Comparison of ENCODE assay signal across 8 cellular contexts in the genomic region with DNA sequence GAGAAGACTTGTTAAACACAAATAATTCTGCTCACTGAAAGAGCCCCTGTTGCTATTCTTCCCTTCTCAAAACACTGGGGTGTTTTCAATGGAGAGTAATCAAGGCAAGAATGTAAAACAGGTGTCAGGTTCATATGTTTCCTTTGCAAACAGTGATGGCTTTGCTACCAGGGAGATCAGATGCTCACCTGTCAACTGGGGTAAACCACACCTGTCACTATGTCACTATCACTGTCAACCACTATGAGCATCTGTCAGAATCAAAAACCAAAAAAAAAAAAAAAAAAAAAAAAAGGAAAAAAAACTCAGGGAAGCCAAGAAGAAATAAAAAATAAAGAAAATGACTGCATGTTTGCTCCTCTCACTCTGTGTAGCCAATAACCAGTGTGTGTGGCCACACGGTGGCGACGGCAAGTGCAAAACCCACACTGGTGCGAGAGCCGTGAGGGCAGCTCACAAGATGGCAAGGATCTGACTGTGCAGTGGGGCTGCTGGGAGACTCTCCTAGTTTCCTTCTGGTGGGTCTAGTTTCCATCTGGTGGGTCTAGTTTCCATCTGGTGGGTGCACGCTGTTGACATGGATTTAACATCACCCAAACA. TPM values are rescaled to one million over a fixed set of nuclear protein-coding genes. Genes with fewer than 3 reads are reported as not detected.
DNase-seq lines count a peak whose midpoint lies in the region; ATAC-seq and TF ChIP-seq lines count a peak whose summit lies in the region.

No MANE protein-coding gene starts in this region.

- H3K36me3 ChIP-seq in gastroesophageal sphincter, result peaks cover 0 to 75% of the 10 kb centered on the region in 2 donors
- H3K36me3 ChIP-seq in smooth muscle cell (ENCODE audit: low read depth), result peaks cover 8% of the 10 kb centered on the region

- H3K4me1 ChIP-seq in gastroesophageal sphincter, result peaks cover 12 to 99% (median 20%) of the 10 kb centered on the region in 3 donors
- no peaks in the 10 kb centered on the region for H3K4me1 ChIP-seq in smooth muscle cell (ENCODE audit: low read depth)

- peak; percentile 83 for DNase-seq in G401 (ENCODE audit: low spot score)
- DNase-seq in HL-60 (ENCODE audit: low read depth in 1 of 2, low spot score in 1 of 2), result no peak
- peak; percentile 62 for DNase-seq in activated CD4-positive, alpha-beta memory T cell treated with anti-CD3 and anti-CD28 coated beads for 36 hours
- DNase-seq in smooth muscle cell (lab: John Stamatoyannopoulos, UW; ENCODE audit: unreplicated experiment), result no peak
- no peak for DNase-seq in HuH-7 (ENCODE audit: low spot score)
- DNase-seq in omental fat pad (ENCODE audit: low spot score), result no peak
- no peak for DNase-seq in DMS153 treated with DMSO at 0.1 percent for 48 hours (lab: John Stamatoyannopoulos, UW; ENCODE audit: unreplicated experiment)

- 17 to 31% methylated on average over 4 to 5 of the region's 6 CpGs for WGBS in gastroesophageal sphincter (ENCODE audit: low coverage in 1 of 2), 2 donors
- 88% methylated on average over 6 of the region's 6 CpGs for WGBS in smooth muscle cell (ENCODE audit: low lambda C conversion rate)

- H2AFZ ChIP-seq in smooth muscle cell (ENCODE audit: low read depth), result no peak overlapping the region

- H3K9me3 ChIP-seq in gastroesophageal sphincter (no peaks in the 10 kb centered on the region), smooth muscle cell (replicated peaks; ENCODE audit: low read depth) (no peaks in the 10 kb centered on the region)

- peaks cover 5% of the 10 kb centered on the region for H3F3A ChIP-seq in smooth muscle cell (ENCODE audit: low read depth)

- H3K4me3 ChIP-seq in HL-60 (replicated peaks; ENCODE audit: insufficient read depth, low read length) (no peak overlapping the region), gastroesophageal sphincter (no peak overlapping the region), smooth muscle cell (no peak overlapping the region)

- H3K9me3 Mint-ChIP-seq in activated CD4-positive, alpha-beta memory T cell treated with anti-CD3 and anti-CD28 coated beads for 36 hours, result no peaks in the 10 kb centered on the region

- H3K27me3 ChIP-seq in HL-60 (ENCODE audit: insufficient read depth, poor library complexity, severe bottlenecking) (no peaks in the 10 kb centered on the region), gastroesophageal sphincter (no peaks in the 10 kb centered on the region), smooth muscle cell (ENCODE audit: low read depth) (no peaks in the 10 kb centered on the region)

- intact Hi-C loops in activated CD4-positive, alpha-beta memory T cell treated with anti-CD3 and anti-CD28 coated beads for 36 hours (cut with micrococcal nuclease), result no loop called here

- H3K4me2 ChIP-seq in smooth muscle cell, result no peak overlapping the region

- no peak for TF ChIP-seq EP300 in gastroesophageal sphincter (IDR thresholded peaks at IDR 0.05)

- H3K27me3 Mint-ChIP-seq in activated CD4-positive, alpha-beta memory T cell treated with anti-CD3 and anti-CD28 coated beads for 36 hours, result no peaks in the 10 kb centered on the region

- ATAC-seq in gastroesophageal sphincter, result peak; percentile 58
- ATAC-seq in omental fat pad (ENCODE audit: low FRiP score), result no peak

- no peak overlapping the region for H3K9ac ChIP-seq in smooth muscle cell (ENCODE audit: low read depth)

- H3K4me1 Mint-ChIP-seq in activated CD4-positive, alpha-beta memory T cell treated with anti-CD3 and anti-CD28 coated beads for 36 hours (ENCODE audit: low read depth), result peaks cover 32% of the 10 kb centered on the region

- no peak overlapping the region for H3K27ac Mint-ChIP-seq in activated CD4-positive, alpha-beta memory T cell treated with anti-CD3 and anti-CD28 coated beads for 36 hours

- H3K27ac ChIP-seq in HL-60 (replicated peaks), result no peak overlapping the region
- H3K27ac ChIP-seq in gastroesophageal sphincter, result peak overlapping the region; percentile 52 to 80 (median 68)
- H3K27ac ChIP-seq in smooth muscle cell (ENCODE audit: low read depth), result no peak overlapping the region

- in situ Hi-C loops in G401 (cut with HindIII; ENCODE audit: low sequenced_read_pairs), result no loop called here

- H3K79me2 ChIP-seq in smooth muscle cell (ENCODE audit: low read depth), result peaks cover 100% of the 10 kb centered on the region

- no peak overlapping the region for H3K4me3 Mint-ChIP-seq in activated CD4-positive, alpha-beta memory T cell treated with anti-CD3 and anti-CD28 coated beads for 36 hours

- CTCF ChIA-PET in activated CD4-positive, alpha-beta memory T cell treated with anti-CD3 and anti-CD28 coated beads for 36 hours (lab: Charles Lee), result interaction anchor here (0.8 to 3.6 kb wide), 3 partner anchors 20 to 79 kb away, joined by 3 to 15 read pairs (median 10); a partner anchor contains a TSS

- H3K36me3 Mint-ChIP-seq in activated CD4-positive, alpha-beta memory T cell treated with anti-CD3 and anti-CD28 coated beads for 36 hours, result peaks cover 71% of the 10 kb centered on the region

- H4K20me1 ChIP-seq in smooth muscle cell (ENCODE audit: low read depth), result peaks cover 100% of the 10 kb centered on the region

- POLR2A ChIA-PET in activated CD4-positive, alpha-beta memory T cell treated with anti-CD3 and anti-CD28 coated beads for 36 hours (lab: Charles Lee), result no interaction called here

- TF ChIP-seq CTCF in HL-60 (IDR thresholded peaks at IDR 0.05; ENCODE audit: insufficient read depth, low read length), result peak; percentile 5
- peak in 3 of 4 experiments; percentile 46 to 59 (median 57) for TF ChIP-seq CTCF in gastroesophageal sphincter (IDR thresholded peaks at IDR 0.05)
- TF ChIP-seq CTCF in smooth muscle cell (IDR thresholded peaks at IDR 0.05; ENCODE audit: borderline replicate concordance, insufficient read depth, poor library complexity, severe bottlenecking), result peak; percentile 17
- no peak for TF ChIP-seq CTCF in omental fat pad (IDR thresholded peaks at IDR 0.05)

- no peak for TF ChIP-seq POLR2A in gastroesophageal sphincter (IDR thresholded peaks at IDR 0.05)

RNA-seq across cellular contexts. Expression of a gene that starts 22.7 kb away (rescaled TPM):
- 250 and 300 TPM in 2 replicates for total RNA-seq in G401 (2014; rRNA removed; shearing (Covaris generic))
- total RNA-seq in activated CD4-positive, alpha-beta memory T cell treated with anti-CD3 and anti-CD28 coated beads for 36 hours, result 100 to 1,000 TPM; 120 to 124 TPM
- total RNA-seq in gastroesophageal sphincter, result 100 to 1,000 TPM; 101 to 128 (median 104) TPM
- total RNA-seq in smooth muscle cell, result 136 and 151 TPM in 2 replicates
- 79.3 and 85.1 TPM in 2 replicates for polyA plus RNA-seq in smooth muscle cell
- total RNA-seq in omental fat pad, result 100 to 1,000 TPM in 3 of 4 donors, 10 to 100 TPM in 1; 99.1 to 121 (median 109) TPM

Comparison
In these comparisons a context has a peak if more than half of its experiments do, and no peak if none do; other contexts are left out.
1. DNase-seq: peak in G401 (single experiment) and activated CD4-positive, alpha-beta memory T cell treated with anti-CD3 and anti-CD28 coated beads for 36 hours (single experiment); none in HL-60 (0 of 2), smooth muscle cell (single experiment), HuH-7 (single experiment), omental fat pad (single experiment) and DMS153 treated with DMSO at 0.1 percent for 48 hours (single experiment).
2. H3K27ac ChIP-seq: peak in gastroesophageal sphincter (4 of 4); none in HL-60 (single experiment) and smooth muscle cell (single experiment).
3. CTCF ChIP-seq: peak in HL-60 (single experiment), gastroesophageal sphincter (3 of 4) and smooth muscle cell (single experiment); none in omental fat pad (0 of 3).